ENCODE assay signal across 8 cellular contexts in the genomic region with DNA sequence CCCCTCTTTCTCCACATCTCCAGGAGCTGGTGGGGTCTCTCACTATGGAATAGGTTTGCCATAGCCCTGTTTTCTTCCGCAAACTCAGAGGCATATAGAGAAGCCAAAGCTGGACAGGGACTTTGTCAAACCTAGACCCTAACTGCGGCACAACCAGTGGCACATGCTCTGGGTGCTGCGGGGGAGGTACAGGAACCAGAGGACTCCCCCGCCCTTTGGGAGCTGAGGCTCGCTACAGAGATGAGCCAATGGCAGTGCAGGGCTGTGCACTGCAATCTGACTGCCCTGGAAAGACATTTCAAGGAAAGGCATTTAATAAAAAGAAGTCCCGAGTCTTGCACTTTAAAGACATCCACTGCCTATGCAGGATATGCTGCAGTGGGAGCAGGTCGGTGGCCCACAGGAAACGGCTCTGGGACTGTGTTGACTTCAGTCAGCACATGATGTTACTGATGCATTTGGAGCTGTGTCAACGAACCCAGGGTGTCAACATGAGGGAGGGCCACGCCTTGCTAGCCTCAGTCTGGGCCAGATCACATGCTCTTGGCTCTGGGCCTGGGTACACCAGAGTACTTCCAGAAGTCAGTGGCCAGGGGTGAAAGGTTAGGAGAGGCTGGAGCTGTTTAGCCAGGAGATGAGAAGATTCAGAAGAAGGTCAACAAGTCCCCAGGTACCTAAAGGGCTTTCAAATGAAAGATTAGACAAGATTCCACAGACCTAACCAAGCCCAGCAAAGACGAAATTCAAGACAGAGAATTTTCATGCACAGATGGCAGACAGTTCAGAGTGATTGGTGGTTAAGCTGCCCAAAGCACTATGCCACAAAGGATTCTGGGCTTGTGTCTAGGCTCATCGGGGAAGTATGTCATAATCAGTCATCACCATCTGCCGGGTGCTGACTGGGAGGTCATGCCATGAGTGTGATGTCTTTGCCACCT. TPM values are rescaled to one million over a fixed set of nuclear protein-coding genes. Genes with fewer than 3 reads are reported as not detected.
A peak's percentile ranks its signal among the peaks of the same experiment; 100 is the strongest.
DNase-seq lines count a peak whose midpoint lies in the region; ATAC-seq and TF ChIP-seq lines count a peak whose summit lies in the region.

No MANE protein-coding gene starts in this region.

- peak overlapping the region; percentile 38 for H3K4me3 Mint-ChIP-seq in activated CD4-positive, alpha-beta T cell treated with anti-CD3 and anti-CD28 coated beads, Interleukin-2, amount 10 ng/mL, durations not matched to agents 24 days and 14 days
- H3K4me3 Mint-ChIP-seq in T-helper 17 cell (peak overlapping the region; percentile 28), neural crest cell (no peak overlapping the region)

- no peaks in the 10 kb centered on the region for H3K27me3 Mint-ChIP-seq in activated CD4-positive, alpha-beta T cell treated with anti-CD3 and anti-CD28 coated beads, Interleukin-2, amount 10 ng/mL, durations not matched to agents 24 days and 14 days
- H3K27me3 Mint-ChIP-seq in T-helper 17 cell, result no peaks in the 10 kb centered on the region
- no peaks in the 10 kb centered on the region for H3K27me3 Mint-ChIP-seq in neural crest cell (ENCODE audit: low read depth)

- H3K4me1 ChIP-seq in esophagus squamous epithelium, result peaks cover 53 to 80% (median 60%) of the 10 kb centered on the region in 3 donors

- H3K27me3 ChIP-seq in esophagus squamous epithelium, result no peaks in the 10 kb centered on the region

- peak in 2 of 4 donors; percentile 24 to 45 for TF ChIP-seq POLR2A in esophagus squamous epithelium (IDR thresholded peaks at IDR 0.05)

- peak; percentile 60 for ATAC-seq in T-helper 17 cell

- no peak for TF ChIP-seq CTCF in esophagus squamous epithelium (IDR thresholded peaks at IDR 0.05)
- no peak for TF ChIP-seq CTCF in neural crest cell (conservative IDR thresholded peaks at IDR 0.05)

- intact Hi-C loops in activated CD4-positive, alpha-beta T cell treated with anti-CD3 and anti-CD28 coated beads, Interleukin-2, amount 10 ng/mL, durations not matched to agents 24 days and 14 days (cut with micrococcal nuclease), result no loop called here
- intact Hi-C loops in esophagus squamous epithelium (cut with DNase I), result no loop called here

- peak overlapping the region in 1 of 4 donors; percentile 8 for H3K4me3 ChIP-seq in esophagus squamous epithelium

- peaks cover 14 to 41% (median 25%) of the 10 kb centered on the region in 3 donors for H3K36me3 ChIP-seq in esophagus squamous epithelium

- H3K9me3 ChIP-seq in T-helper 17 cell (ENCODE audit: control insufficient read depth, low read length, poor library complexity, severe bottlenecking) (no peaks in the 10 kb centered on the region), esophagus squamous epithelium (no peaks in the 10 kb centered on the region)

- peak; percentile 82 for DNase-seq in activated CD4-positive, alpha-beta T cell treated with anti-CD3 and anti-CD28 coated beads, Interleukin-2, amount 10 ng/mL, durations not matched to agents 24 days and 14 days
- DNase-seq in activated CD4-positive, alpha-beta T cell treated with anti-CD3 and anti-CD28 coated beads for 4 hours, result no peak
- DNase-seq in T-helper 17 cell, result no peak
- peak; percentile 44 for DNase-seq in esophagus squamous epithelium (lab: John Stamatoyannopoulos, UW)
- DNase-seq in neural crest cell (ENCODE audit: low read depth, low spot score), result no peak
- DNase-seq in NCI-H1105 (lab: John Stamatoyannopoulos, UW), result no peak
- DNase-seq in retina, result no peak
- no peak for DNase-seq in NCI-H1930 (lab: John Stamatoyannopoulos, UW)

- no peaks in the 10 kb centered on the region for H3K9me3 Mint-ChIP-seq in activated CD4-positive, alpha-beta T cell treated with anti-CD3 and anti-CD28 coated beads, Interleukin-2, amount 10 ng/mL, durations not matched to agents 24 days and 14 days
- no peaks in the 10 kb centered on the region for H3K9me3 Mint-ChIP-seq in neural crest cell

- WGBS in esophagus squamous epithelium, 2 donors, result 26 to 29% methylated on average over 11 to 12 of the region's 13 CpGs

- H3K27ac ChIP-seq in esophagus squamous epithelium, result peak overlapping the region; percentile 87 to 98 (median 94)

- peaks cover 34% of the 10 kb centered on the region for H3K4me1 Mint-ChIP-seq in activated CD4-positive, alpha-beta T cell treated with anti-CD3 and anti-CD28 coated beads, Interleukin-2, amount 10 ng/mL, durations not matched to agents 24 days and 14 days
- peaks cover 33% of the 10 kb centered on the region for H3K4me1 Mint-ChIP-seq in T-helper 17 cell
- H3K4me1 Mint-ChIP-seq in neural crest cell, result peaks cover 10% of the 10 kb centered on the region

- peaks cover 26% of the 10 kb centered on the region for H3K36me3 Mint-ChIP-seq in activated CD4-positive, alpha-beta T cell treated with anti-CD3 and anti-CD28 coated beads, Interleukin-2, amount 10 ng/mL, durations not matched to agents 24 days and 14 days (ENCODE audit: low read depth)
- H3K36me3 Mint-ChIP-seq in T-helper 17 cell (ENCODE audit: low read depth) (no peaks in the 10 kb centered on the region), neural crest cell (ENCODE audit: low read depth) (no peaks in the 10 kb centered on the region)

- peak overlapping the region; percentile 86 for H3K27ac Mint-ChIP-seq in activated CD4-positive, alpha-beta T cell treated with anti-CD3 and anti-CD28 coated beads, Interleukin-2, amount 10 ng/mL, durations not matched to agents 24 days and 14 days
- peak overlapping the region; percentile 90 for H3K27ac Mint-ChIP-seq in T-helper 17 cell
- H3K27ac Mint-ChIP-seq in neural crest cell (ENCODE audit: unreplicated experiment), result peak overlapping the region; percentile 7

RNA-seq across cellular contexts. Expression of gene SLC35F6, which starts 8.2 kb away (rescaled TPM):
- total RNA-seq in activated CD4-positive, alpha-beta T cell treated with anti-CD3 and anti-CD28 coated beads, Interleukin-2, amount 10 ng/mL, durations not matched to agents 24 days and 14 days, result 10.5 and 11.5 TPM in 2 replicates
- total RNA-seq in T-helper 17 cell (10 to 100 TPM; 14.9 to 16.0 TPM), esophagus squamous epithelium (10 to 100 TPM; 39.6 to 61.4 (median 48.0) TPM), neural crest cell (28.9 and 30.6 TPM in 2 replicates)

RNA-seq across cellular contexts. Expression of gene CENPA, which starts 13.5 kb away (rescaled TPM):
- total RNA-seq in activated CD4-positive, alpha-beta T cell treated with anti-CD3 and anti-CD28 coated beads, Interleukin-2, amount 10 ng/mL, durations not matched to agents 24 days and 14 days, result 21.8 and 23.6 TPM in 2 replicates
- total RNA-seq in T-helper 17 cell (under 1 TPM; 0.50 to 0.52 TPM), esophagus squamous epithelium (10 to 100 TPM in 1 of 4 donors, 1 to 10 TPM in 3; 3.4 to 12.4 (median 5.0) TPM), neural crest cell (34.5 and 35.1 TPM in 2 replicates)

Comparison
In these comparisons a context has a peak if more than half of its experiments do, and no peak if none do; other contexts are left out.
1. DNase-seq: peak in activated CD4-positive, alpha-beta T cell treated with anti-CD3 and anti-CD28 coated beads, Interleukin-2, amount 10 ng/mL, durations not matched to agents 24 days and 14 days (single experiment) and esophagus squamous epithelium (single experiment); none in activated CD4-positive, alpha-beta T cell treated with anti-CD3 and anti-CD28 coated beads for 4 hours (0 of 2), T-helper 17 cell (0 of 3), neural crest cell (single experiment), NCI-H1105 (single experiment), retina (single experiment) and NCI-H1930 (0 of 2).
2. H3K27ac Mint-ChIP-seq: peak in every context shown above with its lines; median percentile 90 in T-helper 17 cell; 86 in activated CD4-positive, alpha-beta T cell treated with anti-CD3 and anti-CD28 coated beads, Interleukin-2, amount 10 ng/mL, durations not matched to agents 24 days and 14 days; 7 in neural crest cell.